Comparison of ENCODE assay signal across 22 cellular contexts in genomic region chr20:22918286-22918983, GRCh38.
DNase-seq lines count a peak whose midpoint lies in the region; ATAC-seq and TF ChIP-seq lines count a peak whose summit lies in the region.
"Had no signal": no experiment of that assay in that cellular context is flagged by ENCODE, and none has a peak within 500 bp of the region (broad histone marks: within the 10 kb centered on the region; RNA-seq: fewer than 3 reads in every experiment).

No MANE protein-coding gene starts in this region.

- no peaks in the 10 kb centered on the region for H4K20me1 ChIP-seq in GM23338 (replicated peaks; ENCODE audit: insufficient read depth)

- no peaks in the 10 kb centered on the region for H3F3A ChIP-seq in GM23338 (replicated peaks; ENCODE audit: low read depth)

- no peaks in the 10 kb centered on the region for H3K4me1 Mint-ChIP-seq in GM23338
- H3K4me1 Mint-ChIP-seq in stimulated activated naive CD8-positive, alpha-beta T cell treated with anti-CD3 and anti-CD28 coated beads, Interleukin-15, amount 100 ng/mL, for 72 hours, result no peaks in the 10 kb centered on the region
- H3K4me1 Mint-ChIP-seq: CD4-positive, alpha-beta memory T cell had no signal

- no peaks in the 10 kb centered on the region for H3K36me3 Mint-ChIP-seq in GM23338 (ENCODE audit: low read depth)
- H3K36me3 Mint-ChIP-seq: CD4-positive, alpha-beta memory T cell had no signal

- H3K27me3 ChIP-seq in GM23338 (ENCODE audit: insufficient read depth), result no peaks in the 10 kb centered on the region
- H3K27me3 ChIP-seq: transverse colon had no signal

- no peaks in the 10 kb centered on the region for H3K79me2 ChIP-seq in GM23338 (replicated peaks; ENCODE audit: insufficient read depth)

- no peak overlapping the region for H3K27ac Mint-ChIP-seq in GM23338
- H3K27ac Mint-ChIP-seq in stimulated activated naive CD8-positive, alpha-beta T cell treated with anti-CD3 and anti-CD28 coated beads, Interleukin-15, amount 100 ng/mL, for 72 hours, result no peak overlapping the region
- H3K27ac Mint-ChIP-seq: activated T-cell treated with anti-CD3 and anti-CD28 coated beads, Interleukin-2, amount 50 U/mL, for 24 hours; CD4-positive, alpha-beta memory T cell; dendritic cell treated with granulocyte-macrophage colony-stimulating factor and Interleukin-4, amounts not matched to agents 40 ng/mL and 50 ng/mL, for 4 days; T-helper 1 cell treated with Interleukin-12 subunit alpha and Interleukin-12 subunit beta and Interleukin-4 antibody, amounts not matched to agents 30 μg/mL and 1 μg/mL, for 36 hours had no signal

- TF ChIP-seq CTCF in GM23338 (conservative IDR thresholded peaks at IDR 0.05; ENCODE audit: low read depth in 2 of 2), result no peak

- H3K27me3 Mint-ChIP-seq in GM23338 (ENCODE audit: insufficient read depth, low read depth, poor library complexity), result no peaks in the 10 kb centered on the region
- H3K27me3 Mint-ChIP-seq in stimulated activated naive CD8-positive, alpha-beta T cell treated with anti-CD3 and anti-CD28 coated beads, Interleukin-15, amount 100 ng/mL, for 72 hours, result peaks cover 13% of the 10 kb centered on the region

- H3K9me3 Mint-ChIP-seq in GM23338, result peaks cover 7% of the 10 kb centered on the region; the same call in 1 of the 3 replicates
- H3K9me3 Mint-ChIP-seq in stimulated activated naive CD8-positive, alpha-beta T cell treated with anti-CD3 and anti-CD28 coated beads, Interleukin-15, amount 100 ng/mL, for 72 hours, result peaks cover 17 to 29% of the 10 kb centered on the region in 2 donors
- H3K9me3 Mint-ChIP-seq: T-helper 1 cell treated with Interleukin-12 subunit alpha and Interleukin-12 subunit beta and Interleukin-4 antibody, amounts not matched to agents 30 μg/mL and 1 μg/mL, for 36 hours had no signal

- ATAC-seq in HG03378 (IDR thresholded peaks at IDR 0.05; ENCODE audit: unreplicated experiment) (no peak), GM23338 (no peak)
- no peak for ATAC-seq in stimulated activated naive CD8-positive, alpha-beta T cell treated with anti-CD3 and anti-CD28 coated beads, Interleukin-15, amount 100 ng/mL, for 72 hours

- no peak overlapping the region for H3K4me2 ChIP-seq in GM23338

- DNase-seq in NCI-H2029 (lab: John Stamatoyannopoulos, UW) (peak; percentile 20), NCI-H2029 treated with DMSO at 0.1 percent for 48 hours (lab: John Stamatoyannopoulos, UW) (no peak), M059J (ENCODE audit: low read depth) (peak; percentile 20), RPMI7951 (ENCODE audit: low read depth) (peak; percentile 53), myocyte (ENCODE audit: low read depth) (peak; percentile 69), GM23338 (ENCODE audit: low spot score) (no peak)
- DNase-seq in stimulated activated naive CD8-positive, alpha-beta T cell treated with anti-CD3 and anti-CD28 coated beads, Interleukin-15, amount 100 ng/mL, for 72 hours, result no peak
- DNase-seq: activated CD4-positive, alpha-beta T cell treated with anti-CD3 and anti-CD28 coated beads for 4 hours; activated naive CD4-positive, alpha-beta T cell; activated T-cell treated with anti-CD3 and anti-CD28 coated beads, Interleukin-2, amount 50 U/mL, for 24 hours; AML-193; caudate nucleus; CD4-positive, alpha-beta memory T cell; GDM1; kidney; NCI-H446 treated with DMSO at 0.1 percent for 48 hours; transverse colon had no signal

- H3K27ac ChIP-seq in GM23338 (ENCODE audit: low read depth), result no peak overlapping the region
- H3K27ac ChIP-seq: prostate gland, SK-N-MC, transverse colon had no signal

- no peaks in the 10 kb centered on the region for H3K36me3 ChIP-seq in GM23338 (ENCODE audit: insufficient read depth)
- H3K36me3 ChIP-seq: prostate gland, transverse colon had no signal

- no peaks in the 10 kb centered on the region; the same call in 1 of the 2 replicates for H3K4me1 ChIP-seq in GM23338 (ENCODE audit: insufficient read depth)
- H3K4me1 ChIP-seq: prostate gland, transverse colon had no signal

- H2AFZ ChIP-seq in GM23338, result no peak overlapping the region

- H3K4me3 ChIP-seq in GM23338, result no peak overlapping the region
- H3K4me3 ChIP-seq: prostate gland, SK-N-MC, transverse colon had no signal

- H3K4me3 Mint-ChIP-seq in GM23338, result no peak overlapping the region
- no peak overlapping the region for H3K4me3 Mint-ChIP-seq in stimulated activated naive CD8-positive, alpha-beta T cell treated with anti-CD3 and anti-CD28 coated beads, Interleukin-15, amount 100 ng/mL, for 72 hours
- H3K4me3 Mint-ChIP-seq: activated T-cell treated with anti-CD3 and anti-CD28 coated beads, Interleukin-2, amount 50 U/mL, for 24 hours; CD4-positive, alpha-beta memory T cell; dendritic cell treated with granulocyte-macrophage colony-stimulating factor and Interleukin-4, amounts not matched to agents 40 ng/mL and 50 ng/mL, for 4 days; T-helper 1 cell treated with Interleukin-12 subunit alpha and Interleukin-12 subunit beta and Interleukin-4 antibody, amounts not matched to agents 30 μg/mL and 1 μg/mL, for 36 hours had no signal

- peaks cover 15% of the 10 kb centered on the region; the same call in 1 of the 2 replicates for H3K9me2 ChIP-seq in GM23338 (ENCODE audit: insufficient read depth)

TF ChIP-seq in GM23338, 12 proteins besides CTCF, POLR2A, EP300 and RAD21 (continues in another document):
- TF ChIP-seq CREB1 (CRISPR knock-in tag; IDR thresholded peaks at IDR 0.05; ENCODE audit: low read depth) (no peak), STAT1 (IDR thresholded peaks at IDR 0.05; ENCODE audit: unreplicated experiment) (no peak), ZNF114 (CRISPR knock-in tag; IDR thresholded peaks at IDR 0.05) (no peak), ZNF331 (CRISPR knock-in tag; IDR thresholded peaks at IDR 0.05; ENCODE audit: low read depth) (no peak), JUNB (IDR thresholded peaks at IDR 0.05; ENCODE audit: unreplicated experiment) (no peak), EZH2 (IDR thresholded peaks at IDR 0.05; ENCODE audit: low read depth, unreplicated experiment) (no peak), EZH2phosphoT487 (IDR thresholded peaks at IDR 0.05; ENCODE audit: unreplicated experiment) (no peak), NANOG (IDR thresholded peaks at IDR 0.05; ENCODE audit: borderline replicate concordance) (no peak)
- TF ChIP-seq, protein P1, sequence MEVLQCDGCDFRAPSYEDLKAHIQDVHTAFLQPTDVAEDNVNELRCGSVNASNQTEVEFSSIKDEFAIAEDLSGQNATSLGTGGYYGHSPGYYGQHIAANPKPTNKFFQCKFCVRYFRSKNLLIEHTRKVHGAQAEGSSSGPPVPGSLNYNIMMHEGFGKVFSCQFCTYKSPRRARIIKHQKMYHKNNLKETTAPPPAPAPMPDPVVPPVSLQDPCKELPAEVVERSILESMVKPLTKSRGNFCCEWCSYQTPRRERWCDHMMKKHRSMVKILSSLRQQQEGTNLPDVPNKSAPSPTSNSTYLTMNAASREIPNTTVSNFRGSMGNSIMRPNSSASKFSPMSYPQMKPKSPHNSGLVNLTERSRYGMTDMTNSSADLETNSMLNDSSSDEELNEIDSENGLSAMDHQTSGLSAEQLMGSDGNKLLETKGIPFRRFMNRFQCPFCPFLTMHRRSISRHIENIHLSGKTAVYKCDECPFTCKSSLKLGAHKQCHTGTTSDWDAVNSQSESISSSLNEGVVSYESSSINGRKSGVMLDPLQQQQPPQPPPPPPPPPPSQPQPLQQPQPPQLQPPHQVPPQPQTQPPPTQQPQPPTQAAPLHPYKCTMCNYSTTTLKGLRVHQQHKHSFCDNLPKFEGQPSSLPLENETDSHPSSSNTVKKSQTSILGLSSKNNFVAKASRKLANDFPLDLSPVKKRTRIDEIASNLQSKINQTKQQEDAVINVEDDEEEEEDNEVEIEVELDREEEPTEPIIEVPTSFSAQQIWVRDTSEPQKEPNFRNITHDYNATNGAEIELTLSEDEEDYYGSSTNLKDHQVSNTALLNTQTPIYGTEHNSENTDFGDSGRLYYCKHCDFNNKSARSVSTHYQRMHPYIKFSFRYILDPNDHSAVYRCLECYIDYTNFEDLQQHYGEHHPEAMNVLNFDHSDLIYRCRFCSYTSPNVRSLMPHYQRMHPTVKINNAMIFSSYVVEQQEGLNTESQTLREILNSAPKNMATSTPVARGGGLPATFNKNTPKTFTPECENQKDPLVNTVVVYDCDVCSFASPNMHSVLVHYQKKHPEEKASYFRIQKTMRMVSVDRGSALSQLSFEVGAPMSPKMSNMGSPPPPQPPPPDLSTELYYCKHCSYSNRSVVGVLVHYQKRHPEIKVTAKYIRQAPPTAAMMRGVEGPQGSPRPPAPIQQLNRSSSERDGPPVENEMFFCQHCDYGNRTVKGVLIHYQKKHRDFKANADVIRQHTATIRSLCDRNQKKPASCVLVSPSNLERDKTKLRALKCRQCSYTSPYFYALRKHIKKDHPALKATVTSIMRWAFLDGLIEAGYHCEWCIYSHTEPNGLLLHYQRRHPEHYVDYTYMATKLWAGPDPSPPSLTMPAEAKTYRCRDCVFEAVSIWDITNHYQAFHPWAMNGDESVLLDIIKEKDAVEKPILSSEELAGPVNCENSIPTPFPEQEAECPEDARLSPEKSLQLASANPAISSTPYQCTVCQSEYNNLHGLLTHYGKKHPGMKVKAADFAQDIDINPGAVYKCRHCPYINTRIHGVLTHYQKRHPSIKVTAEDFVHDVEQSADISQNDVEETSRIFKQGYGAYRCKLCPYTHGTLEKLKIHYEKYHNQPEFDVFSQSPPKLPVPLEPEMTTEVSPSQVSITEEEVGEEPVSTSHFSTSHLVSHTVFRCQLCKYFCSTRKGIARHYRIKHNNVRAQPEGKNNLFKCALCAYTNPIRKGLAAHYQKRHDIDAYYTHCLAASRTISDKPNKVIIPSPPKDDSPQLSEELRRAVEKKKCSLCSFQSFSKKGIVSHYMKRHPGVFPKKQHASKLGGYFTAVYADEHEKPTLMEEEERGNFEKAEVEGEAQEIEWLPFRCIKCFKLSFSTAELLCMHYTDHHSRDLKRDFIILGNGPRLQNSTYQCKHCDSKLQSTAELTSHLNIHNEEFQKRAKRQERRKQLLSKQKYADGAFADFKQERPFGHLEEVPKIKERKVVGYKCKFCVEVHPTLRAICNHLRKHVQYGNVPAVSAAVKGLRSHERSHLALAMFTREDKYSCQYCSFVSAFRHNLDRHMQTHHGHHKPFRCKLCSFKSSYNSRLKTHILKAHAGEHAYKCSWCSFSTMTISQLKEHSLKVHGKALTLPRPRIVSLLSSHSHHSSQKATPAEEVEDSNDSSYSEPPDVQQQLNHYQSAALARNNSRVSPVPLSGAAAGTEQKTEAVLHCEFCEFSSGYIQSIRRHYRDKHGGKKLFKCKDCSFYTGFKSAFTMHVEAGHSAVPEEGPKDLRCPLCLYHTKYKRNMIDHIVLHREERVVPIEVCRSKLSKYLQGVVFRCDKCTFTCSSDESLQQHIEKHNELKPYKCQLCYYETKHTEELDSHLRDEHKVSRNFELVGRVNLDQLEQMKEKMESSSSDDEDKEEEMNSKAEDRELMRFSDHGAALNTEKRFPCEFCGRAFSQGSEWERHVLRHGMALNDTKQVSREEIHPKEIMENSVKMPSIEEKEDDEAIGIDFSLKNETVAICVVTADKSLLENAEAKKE (CRISPR knock-in tag; IDR thresholded peaks at IDR 0.05), result no peak

Comparison
In these comparisons a context has a peak if more than half of its experiments do, and no peak if none do; other contexts are left out.
1. DNase-seq: peak in NCI-H2029 (single experiment), M059J (single experiment), RPMI7951 (single experiment) and myocyte (single experiment); none in NCI-H2029 treated with DMSO at 0.1 percent for 48 hours (single experiment), GM23338 (single experiment) and stimulated activated naive CD8-positive, alpha-beta T cell treated with anti-CD3 and anti-CD28 coated beads, Interleukin-15, amount 100 ng/mL, for 72 hours (0 of 2).